In the genomic region with DNA sequence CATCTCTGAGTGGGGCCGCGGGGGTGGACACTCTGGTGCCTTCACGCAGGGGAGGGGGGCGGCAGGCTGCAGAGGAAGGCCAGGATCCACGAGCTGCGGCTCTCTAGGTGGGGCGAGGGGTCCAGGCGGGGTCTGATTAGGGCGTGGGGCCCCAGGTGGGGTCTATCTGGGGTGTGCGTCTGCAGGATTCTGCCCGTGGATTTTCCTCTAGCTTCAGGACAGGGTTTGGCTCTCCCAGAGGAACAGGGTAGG, we compare ENCODE assay signal across 1 cellular context.
TF ChIP-seq lines count a peak whose summit lies in the region.

No MANE protein-coding gene starts in this region.

TF ChIP-seq in H1, 55 proteins besides CTCF, POLR2A, EP300 and RAD21:
- TF ChIP-seq, protein P1, sequence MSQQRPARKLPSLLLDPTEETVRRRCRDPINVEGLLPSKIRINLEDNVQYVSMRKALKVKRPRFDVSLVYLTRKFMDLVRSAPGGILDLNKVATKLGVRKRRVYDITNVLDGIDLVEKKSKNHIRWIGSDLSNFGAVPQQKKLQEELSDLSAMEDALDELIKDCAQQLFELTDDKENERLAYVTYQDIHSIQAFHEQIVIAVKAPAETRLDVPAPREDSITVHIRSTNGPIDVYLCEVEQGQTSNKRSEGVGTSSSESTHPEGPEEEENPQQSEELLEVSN (IDR thresholded peaks at IDR 0.05), result no peak
- TF ChIP-seq BCL11A (IDR thresholded peaks at IDR 0.05; ENCODE audit: low read depth in 2 of 2, low read length in 2 of 2) (no peak), POU5F1 (IDR thresholded peaks at IDR 0.05; ENCODE audit: low read depth, low read length) (no peak), TBP (IDR thresholded peaks at IDR 0.05; ENCODE audit: low read depth, low read length) (no peak), YY1 (IDR thresholded peaks at IDR 0.05; ENCODE audit: low read depth, low read length) (no peak)
- TF ChIP-seq, protein P2, sequence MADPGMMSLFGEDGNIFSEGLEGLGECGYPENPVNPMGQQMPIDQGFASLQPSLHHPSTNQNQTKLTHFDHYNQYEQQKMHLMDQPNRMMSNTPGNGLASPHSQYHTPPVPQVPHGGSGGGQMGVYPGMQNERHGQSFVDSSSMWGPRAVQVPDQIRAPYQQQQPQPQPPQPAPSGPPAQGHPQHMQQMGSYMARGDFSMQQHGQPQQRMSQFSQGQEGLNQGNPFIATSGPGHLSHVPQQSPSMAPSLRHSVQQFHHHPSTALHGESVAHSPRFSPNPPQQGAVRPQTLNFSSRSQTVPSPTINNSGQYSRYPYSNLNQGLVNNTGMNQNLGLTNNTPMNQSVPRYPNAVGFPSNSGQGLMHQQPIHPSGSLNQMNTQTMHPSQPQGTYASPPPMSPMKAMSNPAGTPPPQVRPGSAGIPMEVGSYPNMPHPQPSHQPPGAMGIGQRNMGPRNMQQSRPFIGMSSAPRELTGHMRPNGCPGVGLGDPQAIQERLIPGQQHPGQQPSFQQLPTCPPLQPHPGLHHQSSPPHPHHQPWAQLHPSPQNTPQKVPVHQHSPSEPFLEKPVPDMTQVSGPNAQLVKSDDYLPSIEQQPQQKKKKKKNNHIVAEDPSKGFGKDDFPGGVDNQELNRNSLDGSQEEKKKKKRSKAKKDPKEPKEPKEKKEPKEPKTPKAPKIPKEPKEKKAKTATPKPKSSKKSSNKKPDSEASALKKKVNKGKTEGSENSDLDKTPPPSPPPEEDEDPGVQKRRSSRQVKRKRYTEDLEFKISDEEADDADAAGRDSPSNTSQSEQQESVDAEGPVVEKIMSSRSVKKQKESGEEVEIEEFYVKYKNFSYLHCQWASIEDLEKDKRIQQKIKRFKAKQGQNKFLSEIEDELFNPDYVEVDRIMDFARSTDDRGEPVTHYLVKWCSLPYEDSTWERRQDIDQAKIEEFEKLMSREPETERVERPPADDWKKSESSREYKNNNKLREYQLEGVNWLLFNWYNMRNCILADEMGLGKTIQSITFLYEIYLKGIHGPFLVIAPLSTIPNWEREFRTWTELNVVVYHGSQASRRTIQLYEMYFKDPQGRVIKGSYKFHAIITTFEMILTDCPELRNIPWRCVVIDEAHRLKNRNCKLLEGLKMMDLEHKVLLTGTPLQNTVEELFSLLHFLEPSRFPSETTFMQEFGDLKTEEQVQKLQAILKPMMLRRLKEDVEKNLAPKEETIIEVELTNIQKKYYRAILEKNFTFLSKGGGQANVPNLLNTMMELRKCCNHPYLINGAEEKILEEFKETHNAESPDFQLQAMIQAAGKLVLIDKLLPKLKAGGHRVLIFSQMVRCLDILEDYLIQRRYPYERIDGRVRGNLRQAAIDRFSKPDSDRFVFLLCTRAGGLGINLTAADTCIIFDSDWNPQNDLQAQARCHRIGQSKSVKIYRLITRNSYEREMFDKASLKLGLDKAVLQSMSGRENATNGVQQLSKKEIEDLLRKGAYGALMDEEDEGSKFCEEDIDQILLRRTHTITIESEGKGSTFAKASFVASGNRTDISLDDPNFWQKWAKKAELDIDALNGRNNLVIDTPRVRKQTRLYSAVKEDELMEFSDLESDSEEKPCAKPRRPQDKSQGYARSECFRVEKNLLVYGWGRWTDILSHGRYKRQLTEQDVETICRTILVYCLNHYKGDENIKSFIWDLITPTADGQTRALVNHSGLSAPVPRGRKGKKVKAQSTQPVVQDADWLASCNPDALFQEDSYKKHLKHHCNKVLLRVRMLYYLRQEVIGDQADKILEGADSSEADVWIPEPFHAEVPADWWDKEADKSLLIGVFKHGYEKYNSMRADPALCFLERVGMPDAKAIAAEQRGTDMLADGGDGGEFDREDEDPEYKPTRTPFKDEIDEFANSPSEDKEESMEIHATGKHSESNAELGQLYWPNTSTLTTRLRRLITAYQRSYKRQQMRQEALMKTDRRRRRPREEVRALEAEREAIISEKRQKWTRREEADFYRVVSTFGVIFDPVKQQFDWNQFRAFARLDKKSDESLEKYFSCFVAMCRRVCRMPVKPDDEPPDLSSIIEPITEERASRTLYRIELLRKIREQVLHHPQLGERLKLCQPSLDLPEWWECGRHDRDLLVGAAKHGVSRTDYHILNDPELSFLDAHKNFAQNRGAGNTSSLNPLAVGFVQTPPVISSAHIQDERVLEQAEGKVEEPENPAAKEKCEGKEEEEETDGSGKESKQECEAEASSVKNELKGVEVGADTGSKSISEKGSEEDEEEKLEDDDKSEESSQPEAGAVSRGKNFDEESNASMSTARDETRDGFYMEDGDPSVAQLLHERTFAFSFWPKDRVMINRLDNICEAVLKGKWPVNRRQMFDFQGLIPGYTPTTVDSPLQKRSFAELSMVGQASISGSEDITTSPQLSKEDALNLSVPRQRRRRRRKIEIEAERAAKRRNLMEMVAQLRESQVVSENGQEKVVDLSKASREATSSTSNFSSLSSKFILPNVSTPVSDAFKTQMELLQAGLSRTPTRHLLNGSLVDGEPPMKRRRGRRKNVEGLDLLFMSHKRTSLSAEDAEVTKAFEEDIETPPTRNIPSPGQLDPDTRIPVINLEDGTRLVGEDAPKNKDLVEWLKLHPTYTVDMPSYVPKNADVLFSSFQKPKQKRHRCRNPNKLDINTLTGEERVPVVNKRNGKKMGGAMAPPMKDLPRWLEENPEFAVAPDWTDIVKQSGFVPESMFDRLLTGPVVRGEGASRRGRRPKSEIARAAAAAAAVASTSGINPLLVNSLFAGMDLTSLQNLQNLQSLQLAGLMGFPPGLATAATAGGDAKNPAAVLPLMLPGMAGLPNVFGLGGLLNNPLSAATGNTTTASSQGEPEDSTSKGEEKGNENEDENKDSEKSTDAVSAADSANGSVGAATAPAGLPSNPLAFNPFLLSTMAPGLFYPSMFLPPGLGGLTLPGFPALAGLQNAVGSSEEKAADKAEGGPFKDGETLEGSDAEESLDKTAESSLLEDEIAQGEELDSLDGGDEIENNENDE (IDR thresholded peaks at IDR 0.05; ENCODE audit: insufficient replicate concordance, low read length), result no peak
- TF ChIP-seq, protein P3, sequence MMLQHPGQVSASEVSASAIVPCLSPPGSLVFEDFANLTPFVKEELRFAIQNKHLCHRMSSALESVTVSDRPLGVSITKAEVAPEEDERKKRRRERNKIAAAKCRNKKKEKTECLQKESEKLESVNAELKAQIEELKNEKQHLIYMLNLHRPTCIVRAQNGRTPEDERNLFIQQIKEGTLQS (IDR thresholded peaks at IDR 0.05; ENCODE audit: insufficient read depth, low read depth, low read length), result no peak
- TF ChIP-seq, protein P4, sequence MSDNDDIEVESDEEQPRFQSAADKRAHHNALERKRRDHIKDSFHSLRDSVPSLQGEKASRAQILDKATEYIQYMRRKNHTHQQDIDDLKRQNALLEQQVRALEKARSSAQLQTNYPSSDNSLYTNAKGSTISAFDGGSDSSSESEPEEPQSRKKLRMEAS (IDR thresholded peaks at IDR 0.05), result 0 out of 2 replicates have a peak, but pooled peaks have one; percentile 3
